In genomic region chr6:170552765-170553685, GRCh38 we compare ENCODE assay signal across 1 cellular context.
TF ChIP-seq lines count a peak whose summit lies in the region.

PSMB1 (minus strand) TSS chr6:170553307; CDS start chr6:170553242, 65 bp downstream.

TF ChIP-seq in GM12878, 131 proteins besides CTCF, POLR2A, EP300 and RAD21 (continued from another document and continues in another):
- TF ChIP-seq RBBP5 (conservative IDR thresholded peaks at IDR 0.05), result no peak
- TF ChIP-seq SMAD5 (IDR thresholded peaks at IDR 0.05; ENCODE audit: low read depth), result peak; percentile 92
- no peak for TF ChIP-seq BCL11A (IDR thresholded peaks at IDR 0.05; ENCODE audit: low read depth, low read length)
- TF ChIP-seq SMC3 (IDR thresholded peaks at IDR 0.05; ENCODE audit: borderline replicate concordance, low read length), result no peak
- TF ChIP-seq ELK1 (IDR thresholded peaks at IDR 0.05; ENCODE audit: low read depth, low read length), result peak; percentile 90
- TF ChIP-seq, protein P1, sequence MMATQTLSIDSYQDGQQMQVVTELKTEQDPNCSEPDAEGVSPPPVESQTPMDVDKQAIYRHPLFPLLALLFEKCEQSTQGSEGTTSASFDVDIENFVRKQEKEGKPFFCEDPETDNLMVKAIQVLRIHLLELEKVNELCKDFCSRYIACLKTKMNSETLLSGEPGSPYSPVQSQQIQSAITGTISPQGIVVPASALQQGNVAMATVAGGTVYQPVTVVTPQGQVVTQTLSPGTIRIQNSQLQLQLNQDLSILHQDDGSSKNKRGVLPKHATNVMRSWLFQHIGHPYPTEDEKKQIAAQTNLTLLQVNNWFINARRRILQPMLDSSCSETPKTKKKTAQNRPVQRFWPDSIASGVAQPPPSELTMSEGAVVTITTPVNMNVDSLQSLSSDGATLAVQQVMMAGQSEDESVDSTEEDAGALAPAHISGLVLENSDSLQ (IDR thresholded peaks at IDR 0.05), result no peak
- 0 out of 2 replicates have a peak, but pooled peaks have one; percentile 32 for TF ChIP-seq TCF12 (IDR thresholded peaks at IDR 0.05; ENCODE audit: low read depth, low read length)
- TF ChIP-seq KDM1A (IDR thresholded peaks at IDR 0.05; ENCODE audit: borderline replicate concordance), result no peak
- TF ChIP-seq JUND (IDR thresholded peaks at IDR 0.05; ENCODE audit: low read depth, low read length), result no peak
- peak; percentile 97 for TF ChIP-seq CREM (IDR thresholded peaks at IDR 0.05; ENCODE audit: low read depth)
- peak; percentile 31; the same call in 1 of the 2 replicates for TF ChIP-seq FOXK2 (IDR thresholded peaks at IDR 0.05)
- peak; percentile 85; the same call in 1 of the 2 replicates for TF ChIP-seq ASH2L (IDR thresholded peaks at IDR 0.05; ENCODE audit: borderline replicate concordance, low read depth)
- no peak for TF ChIP-seq SRF (IDR thresholded peaks at IDR 0.05; ENCODE audit: low read depth in 2 of 2, low read length in 2 of 2)
- no peak for TF ChIP-seq MYC (IDR thresholded peaks at IDR 0.05; ENCODE audit: insufficient read depth, insufficient read length, insufficient replicate concordance, low read length, severe bottlenecking)
- TF ChIP-seq EZH2 (IDR thresholded peaks at IDR 0.05; ENCODE audit: borderline replicate concordance, control insufficient read depth, low read depth, low read length), result no peak
- peak; percentile 75 for TF ChIP-seq CBFB (IDR thresholded peaks at IDR 0.05; ENCODE audit: low read depth)
- TF ChIP-seq BACH1 (IDR thresholded peaks at IDR 0.05; ENCODE audit: borderline replicate concordance), result no peak
- TF ChIP-seq ZNF384 (IDR thresholded peaks at IDR 0.05; ENCODE audit: borderline replicate concordance, low read depth, low read length), result no peak
- no peak for TF ChIP-seq IRF5 (IDR thresholded peaks at IDR 0.05; ENCODE audit: borderline replicate concordance)
- TF ChIP-seq SUPT20H (IDR thresholded peaks at IDR 0.05; ENCODE audit: borderline replicate concordance, control insufficient read depth, low read depth, low read length), result no peak
- no peak for TF ChIP-seq MYB (IDR thresholded peaks at IDR 0.05; ENCODE audit: borderline replicate concordance, low read depth, low read length)
- TF ChIP-seq MTA3 (IDR thresholded peaks at IDR 0.05; ENCODE audit: borderline replicate concordance, low read length), result no peak
- TF ChIP-seq RB1 (IDR thresholded peaks at IDR 0.05; ENCODE audit: borderline replicate concordance), result peak; percentile 27; the same call in 1 of the 2 replicates
- no peak for TF ChIP-seq ZNF217 (IDR thresholded peaks at IDR 0.05)
- no peak for TF ChIP-seq RELA (IDR thresholded peaks at IDR 0.05; ENCODE audit: borderline replicate concordance, partially characterized antibody)
- TF ChIP-seq, protein P2, sequence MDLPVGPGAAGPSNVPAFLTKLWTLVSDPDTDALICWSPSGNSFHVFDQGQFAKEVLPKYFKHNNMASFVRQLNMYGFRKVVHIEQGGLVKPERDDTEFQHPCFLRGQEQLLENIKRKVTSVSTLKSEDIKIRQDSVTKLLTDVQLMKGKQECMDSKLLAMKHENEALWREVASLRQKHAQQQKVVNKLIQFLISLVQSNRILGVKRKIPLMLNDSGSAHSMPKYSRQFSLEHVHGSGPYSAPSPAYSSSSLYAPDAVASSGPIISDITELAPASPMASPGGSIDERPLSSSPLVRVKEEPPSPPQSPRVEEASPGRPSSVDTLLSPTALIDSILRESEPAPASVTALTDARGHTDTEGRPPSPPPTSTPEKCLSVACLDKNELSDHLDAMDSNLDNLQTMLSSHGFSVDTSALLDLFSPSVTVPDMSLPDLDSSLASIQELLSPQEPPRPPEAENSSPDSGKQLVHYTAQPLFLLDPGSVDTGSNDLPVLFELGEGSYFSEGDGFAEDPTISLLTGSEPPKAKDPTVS (IDR thresholded peaks at IDR 0.05; ENCODE audit: low read depth, low read length), result 0 out of 2 replicates have a peak, but pooled peaks have one; percentile 24
- TF ChIP-seq IRF4 (IDR thresholded peaks at IDR 0.05; ENCODE audit: low read depth, low read length), result 0 out of 2 replicates have a peak, but pooled peaks have one; percentile 55
- TF ChIP-seq, protein P3, sequence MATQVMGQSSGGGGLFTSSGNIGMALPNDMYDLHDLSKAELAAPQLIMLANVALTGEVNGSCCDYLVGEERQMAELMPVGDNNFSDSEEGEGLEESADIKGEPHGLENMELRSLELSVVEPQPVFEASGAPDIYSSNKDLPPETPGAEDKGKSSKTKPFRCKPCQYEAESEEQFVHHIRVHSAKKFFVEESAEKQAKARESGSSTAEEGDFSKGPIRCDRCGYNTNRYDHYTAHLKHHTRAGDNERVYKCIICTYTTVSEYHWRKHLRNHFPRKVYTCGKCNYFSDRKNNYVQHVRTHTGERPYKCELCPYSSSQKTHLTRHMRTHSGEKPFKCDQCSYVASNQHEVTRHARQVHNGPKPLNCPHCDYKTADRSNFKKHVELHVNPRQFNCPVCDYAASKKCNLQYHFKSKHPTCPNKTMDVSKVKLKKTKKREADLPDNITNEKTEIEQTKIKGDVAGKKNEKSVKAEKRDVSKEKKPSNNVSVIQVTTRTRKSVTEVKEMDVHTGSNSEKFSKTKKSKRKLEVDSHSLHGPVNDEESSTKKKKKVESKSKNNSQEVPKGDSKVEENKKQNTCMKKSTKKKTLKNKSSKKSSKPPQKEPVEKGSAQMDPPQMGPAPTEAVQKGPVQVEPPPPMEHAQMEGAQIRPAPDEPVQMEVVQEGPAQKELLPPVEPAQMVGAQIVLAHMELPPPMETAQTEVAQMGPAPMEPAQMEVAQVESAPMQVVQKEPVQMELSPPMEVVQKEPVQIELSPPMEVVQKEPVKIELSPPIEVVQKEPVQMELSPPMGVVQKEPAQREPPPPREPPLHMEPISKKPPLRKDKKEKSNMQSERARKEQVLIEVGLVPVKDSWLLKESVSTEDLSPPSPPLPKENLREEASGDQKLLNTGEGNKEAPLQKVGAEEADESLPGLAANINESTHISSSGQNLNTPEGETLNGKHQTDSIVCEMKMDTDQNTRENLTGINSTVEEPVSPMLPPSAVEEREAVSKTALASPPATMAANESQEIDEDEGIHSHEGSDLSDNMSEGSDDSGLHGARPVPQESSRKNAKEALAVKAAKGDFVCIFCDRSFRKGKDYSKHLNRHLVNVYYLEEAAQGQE (IDR thresholded peaks at IDR 0.05; ENCODE audit: low read depth, low read length), result no peak
- no peak for TF ChIP-seq ZNF274 (IDR thresholded peaks at IDR 0.05; ENCODE audit: insufficient read depth, insufficient read length)
- TF ChIP-seq, protein P4, sequence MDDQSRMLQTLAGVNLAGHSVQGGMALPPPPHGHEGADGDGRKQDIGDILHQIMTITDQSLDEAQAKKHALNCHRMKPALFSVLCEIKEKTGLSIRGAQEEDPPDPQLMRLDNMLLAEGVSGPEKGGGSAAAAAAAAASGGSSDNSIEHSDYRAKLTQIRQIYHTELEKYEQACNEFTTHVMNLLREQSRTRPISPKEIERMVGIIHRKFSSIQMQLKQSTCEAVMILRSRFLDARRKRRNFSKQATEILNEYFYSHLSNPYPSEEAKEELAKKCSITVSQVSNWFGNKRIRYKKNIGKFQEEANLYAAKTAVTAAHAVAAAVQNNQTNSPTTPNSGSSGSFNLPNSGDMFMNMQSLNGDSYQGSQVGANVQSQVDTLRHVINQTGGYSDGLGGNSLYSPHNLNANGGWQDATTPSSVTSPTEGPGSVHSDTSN (IDR thresholded peaks at IDR 0.05; ENCODE audit: insufficient replicate concordance, low read depth, low read length), result no peak
- TF ChIP-seq, protein P5, sequence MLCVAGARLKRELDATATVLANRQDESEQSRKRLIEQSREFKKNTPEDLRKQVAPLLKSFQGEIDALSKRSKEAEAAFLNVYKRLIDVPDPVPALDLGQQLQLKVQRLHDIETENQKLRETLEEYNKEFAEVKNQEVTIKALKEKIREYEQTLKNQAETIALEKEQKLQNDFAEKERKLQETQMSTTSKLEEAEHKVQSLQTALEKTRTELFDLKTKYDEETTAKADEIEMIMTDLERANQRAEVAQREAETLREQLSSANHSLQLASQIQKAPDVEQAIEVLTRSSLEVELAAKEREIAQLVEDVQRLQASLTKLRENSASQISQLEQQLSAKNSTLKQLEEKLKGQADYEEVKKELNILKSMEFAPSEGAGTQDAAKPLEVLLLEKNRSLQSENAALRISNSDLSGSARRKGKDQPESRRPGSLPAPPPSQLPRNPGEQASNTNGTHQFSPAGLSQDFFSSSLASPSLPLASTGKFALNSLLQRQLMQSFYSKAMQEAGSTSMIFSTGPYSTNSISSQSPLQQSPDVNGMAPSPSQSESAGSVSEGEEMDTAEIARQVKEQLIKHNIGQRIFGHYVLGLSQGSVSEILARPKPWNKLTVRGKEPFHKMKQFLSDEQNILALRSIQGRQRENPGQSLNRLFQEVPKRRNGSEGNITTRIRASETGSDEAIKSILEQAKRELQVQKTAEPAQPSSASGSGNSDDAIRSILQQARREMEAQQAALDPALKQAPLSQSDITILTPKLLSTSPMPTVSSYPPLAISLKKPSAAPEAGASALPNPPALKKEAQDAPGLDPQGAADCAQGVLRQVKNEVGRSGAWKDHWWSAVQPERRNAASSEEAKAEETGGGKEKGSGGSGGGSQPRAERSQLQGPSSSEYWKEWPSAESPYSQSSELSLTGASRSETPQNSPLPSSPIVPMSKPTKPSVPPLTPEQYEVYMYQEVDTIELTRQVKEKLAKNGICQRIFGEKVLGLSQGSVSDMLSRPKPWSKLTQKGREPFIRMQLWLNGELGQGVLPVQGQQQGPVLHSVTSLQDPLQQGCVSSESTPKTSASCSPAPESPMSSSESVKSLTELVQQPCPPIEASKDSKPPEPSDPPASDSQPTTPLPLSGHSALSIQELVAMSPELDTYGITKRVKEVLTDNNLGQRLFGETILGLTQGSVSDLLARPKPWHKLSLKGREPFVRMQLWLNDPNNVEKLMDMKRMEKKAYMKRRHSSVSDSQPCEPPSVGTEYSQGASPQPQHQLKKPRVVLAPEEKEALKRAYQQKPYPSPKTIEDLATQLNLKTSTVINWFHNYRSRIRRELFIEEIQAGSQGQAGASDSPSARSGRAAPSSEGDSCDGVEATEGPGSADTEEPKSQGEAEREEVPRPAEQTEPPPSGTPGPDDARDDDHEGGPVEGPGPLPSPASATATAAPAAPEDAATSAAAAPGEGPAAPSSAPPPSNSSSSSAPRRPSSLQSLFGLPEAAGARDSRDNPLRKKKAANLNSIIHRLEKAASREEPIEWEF (IDR thresholded peaks at IDR 0.05; ENCODE audit: insufficient replicate concordance, low read depth, low read length), result no peak
- no peak for TF ChIP-seq CHD1 (IDR thresholded peaks at IDR 0.05; ENCODE audit: low read depth, low read length)
- TF ChIP-seq CBX5 (IDR thresholded peaks at IDR 0.05; ENCODE audit: low read depth), result no peak
- TF ChIP-seq NR2C2 (IDR thresholded peaks at IDR 0.05; ENCODE audit: borderline replicate concordance, control insufficient read depth, insufficient read length, low read depth), result no peak
- no peak for TF ChIP-seq ZNF207 (IDR thresholded peaks at IDR 0.05; ENCODE audit: borderline replicate concordance)
- TF ChIP-seq ZNF687 (IDR thresholded peaks at IDR 0.05), result no peak
- TF ChIP-seq ZNF622 (IDR thresholded peaks at IDR 0.05), result no peak
- TF ChIP-seq YY1 (IDR thresholded peaks at IDR 0.05; ENCODE audit: low read depth, low read length), result peak; percentile 96
- no peak for TF ChIP-seq KLF5 (IDR thresholded peaks at IDR 0.05; ENCODE audit: partially characterized antibody)
- TF ChIP-seq KAT2A (conservative IDR thresholded peaks at IDR 0.05; ENCODE audit: control insufficient read depth, low read depth, low read length), result no peak
- TF ChIP-seq TCF3 (IDR thresholded peaks at IDR 0.05; ENCODE audit: borderline replicate concordance, insufficient read depth, low read depth, low read length), result no peak
- peak; percentile 53; the same call in 1 of the 2 replicates for TF ChIP-seq NR2C1 (IDR thresholded peaks at IDR 0.05)
- TF ChIP-seq CHD4 (IDR thresholded peaks at IDR 0.05), result no peak
- TF ChIP-seq ATF7 (IDR thresholded peaks at IDR 0.05; ENCODE audit: low read depth), result peak; percentile 48
- TF ChIP-seq ZZZ3 (IDR thresholded peaks at IDR 0.05; ENCODE audit: control insufficient read depth, insufficient read length, low read depth), result no peak
- peak; percentile 87 for TF ChIP-seq MXI1 (IDR thresholded peaks at IDR 0.05; ENCODE audit: low read depth, low read length)
